ENCODE assay signal across 9 cellular contexts in genomic region chr5:110658006-110658405, GRCh38.
"Had no signal": no experiment of that assay in that cellular context is flagged by ENCODE, and none has a peak within 500 bp of the region (broad histone marks: within the 10 kb centered on the region; RNA-seq: fewer than 3 reads in every experiment).

No MANE protein-coding gene starts in this region.

- H2AFZ ChIP-seq: GM23248 had no signal

- H3K4me3 ChIP-seq: GM23248 had no signal

- DNase-seq: GM23248, H9, HCEC 1CT, KBM-7 had no signal

- H3K36me3 Mint-ChIP-seq: IgD-negative memory B cell had no signal

- H3K9me3 Mint-ChIP-seq: H9, IgD-negative memory B cell had no signal

- H3K4me3 Mint-ChIP-seq: H9, IgD-negative memory B cell had no signal

- ATAC-seq: HepG2 had no signal

- FAIRE-seq: H1, H54, HepG2 had no signal

- H3K27ac ChIP-seq: GM23248, HL-60 had no signal

- H3K27ac Mint-ChIP-seq: H9 had no signal

- H3K9ac ChIP-seq: GM23248 had no signal
